27 cellular contexts compared by ENCODE assay signal in the genomic region with DNA sequence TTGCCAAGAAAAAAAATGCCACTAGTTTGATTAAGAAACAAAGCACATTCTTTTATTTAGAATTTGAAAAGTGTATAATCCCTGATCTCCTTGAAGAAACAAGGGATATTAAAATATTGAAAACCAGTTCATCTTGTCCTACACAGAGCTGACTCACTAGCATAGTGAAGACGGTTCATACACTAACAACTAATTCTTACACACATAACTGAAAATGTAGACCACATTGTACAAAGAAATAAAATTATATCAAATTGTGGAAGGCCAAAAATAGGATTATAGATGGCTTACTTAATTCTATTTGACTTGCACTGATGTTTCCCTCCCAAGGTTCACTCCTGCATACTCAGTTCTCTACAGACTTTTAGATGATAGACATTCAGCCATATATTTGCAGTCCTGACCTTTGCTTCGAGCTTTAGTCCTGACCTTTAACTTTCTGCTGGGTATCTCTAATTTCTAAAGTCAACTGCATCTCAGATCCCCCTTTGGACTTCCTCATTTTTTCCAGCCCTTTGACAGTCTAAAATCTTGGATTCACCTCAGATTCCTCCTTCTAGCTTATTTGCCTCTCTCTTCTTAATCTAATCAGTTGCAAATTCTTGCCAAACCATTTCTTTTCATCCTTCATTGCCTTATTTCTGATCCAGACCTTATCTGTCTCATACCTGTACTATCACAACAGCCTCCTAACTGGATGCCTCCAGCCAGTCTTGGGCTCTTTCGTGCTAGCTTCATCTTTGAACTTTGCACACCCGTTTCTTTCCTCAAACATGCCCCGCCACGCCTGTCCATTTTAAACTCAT. TPM values are rescaled to one million over a fixed set of nuclear protein-coding genes. Genes with fewer than 3 reads are reported as not detected.
DNase-seq lines count a peak whose midpoint lies in the region; ATAC-seq and TF ChIP-seq lines count a peak whose summit lies in the region.
"Had no signal": no experiment of that assay in that cellular context is flagged by ENCODE, and none has a peak within 500 bp of the region (broad histone marks: within the 10 kb centered on the region; RNA-seq: fewer than 3 reads in every experiment).

No MANE protein-coding gene starts in this region.

- H3K4me3 ChIP-seq in hepatocyte (no peak overlapping the region), stomach (no peak overlapping the region)
- H3K4me3 ChIP-seq: lung, Peyer's patch, SJCRH30, skin epidermis, tibial artery had no signal

- H2AFZ ChIP-seq in hepatocyte, result no peak overlapping the region

- H3K36me3 Mint-ChIP-seq in T-helper 17 cell (ENCODE audit: low read depth), result no peaks in the 10 kb centered on the region
- H3K36me3 Mint-ChIP-seq in stimulated activated memory B cell treated with anti-CD40 and anti-IgM and Interleukin-4, amounts not matched to agents 10 μg/mL and 1 μg/mL and 100 μg/mL, for 72 hours, result no peaks in the 10 kb centered on the region
- no peaks in the 10 kb centered on the region for H3K36me3 Mint-ChIP-seq in activated naive CD4-positive, alpha-beta T cell treated with anti-CD3 and anti-CD28 coated beads, Interleukin-2, amount 10 ng/mL, durations not matched to agents 7 days and 5 days

- H4K20me1 ChIP-seq in hepatocyte (ENCODE audit: insufficient read depth, poor library complexity, severe bottlenecking), result no peaks in the 10 kb centered on the region

- H3K4me3 Mint-ChIP-seq in T-helper 17 cell, result peak overlapping the region; percentile 0
- H3K4me3 Mint-ChIP-seq in stimulated activated memory B cell treated with anti-CD40 and anti-IgM and Interleukin-4, amounts not matched to agents 10 μg/mL and 1 μg/mL and 100 μg/mL, for 72 hours, result no peak overlapping the region
- H3K4me3 Mint-ChIP-seq in activated naive CD4-positive, alpha-beta T cell treated with anti-CD3 and anti-CD28 coated beads, Interleukin-2, amount 10 ng/mL, durations not matched to agents 7 days and 5 days, result no peak overlapping the region
- H3K4me3 Mint-ChIP-seq: activated T-cell treated with anti-CD3 and anti-CD28 coated beads, Interleukin-2, amount 50 U/mL, for 4 hours; endodermal cell had no signal

- no peaks in the 10 kb centered on the region for H3K9me2 ChIP-seq in hepatocyte (replicated peaks; ENCODE audit: insufficient read depth)

- 53% methylated on average over 6 of the region's 6 CpGs for WGBS in hepatocyte (ENCODE audit: low lambda C conversion rate, missing lambda C conversion rate)
- 50 to 63% (median 58%) methylated on average over 6 of the region's 6 CpGs for WGBS in stomach, 5 donors

- CTCF ChIA-PET in activated naive CD4-positive, alpha-beta T cell treated with anti-CD3 and anti-CD28 coated beads, Interleukin-2, amount 10 ng/mL, durations not matched to agents 7 days and 5 days (lab: Charles Lee), result interaction anchor here (1.3 kb wide), 1 partner anchor 21 kb away, joined by 3 read pairs; no protein-coding TSS in a partner anchor

- peaks cover 6% of the 10 kb centered on the region for H3K27me3 Mint-ChIP-seq in T-helper 17 cell
- peaks cover 27% of the 10 kb centered on the region for H3K27me3 Mint-ChIP-seq in stimulated activated memory B cell treated with anti-CD40 and anti-IgM and Interleukin-4, amounts not matched to agents 10 μg/mL and 1 μg/mL and 100 μg/mL, for 72 hours
- H3K27me3 Mint-ChIP-seq in activated naive CD4-positive, alpha-beta T cell treated with anti-CD3 and anti-CD28 coated beads, Interleukin-2, amount 10 ng/mL, durations not matched to agents 7 days and 5 days, result peaks cover 50% of the 10 kb centered on the region

- DNase-seq in GM03348 (ENCODE audit: low spot score), result peak; percentile 47
- no peak for DNase-seq in T-helper 17 cell
- peak; percentile 40 for DNase-seq in hepatocyte (ENCODE audit: low spot score)
- DNase-seq in activated naive CD4-positive, alpha-beta T cell treated with anti-CD3 and anti-CD28 coated beads, Interleukin-2, amount 10 ng/mL, durations not matched to agents 7 days and 5 days, result no peak
- DNase-seq in stomach, result no peak
- DNase-seq: activated CD4-positive, alpha-beta T cell treated with anti-CD3 and anti-CD28 coated beads, Interleukin-2, amount 50 U/mL, for 1 hour; activated CD4-positive, CD25-positive, alpha-beta regulatory T cell; activated gamma-delta T cell treated with Interleukin-2 at 50 U/mL for 16 hours; activated T-cell treated with anti-CD3 and anti-CD28 coated beads, Interleukin-2, amount 50 U/mL, for 4 hours; dermis blood vessel endothelial cell; endodermal cell; hippocampal formation; NCI-H1417; NCI-H2029; NCI-H524 treated with DMSO at 0.1 percent for 48 hours; NK-92 treated with Interleukin-12 subunit alpha and Interleukin-12 subunit beta, amount 100 ng/mL, for 24 hours; Peyer's patch; retina; SJCRH30; stimulated activated naive CD8-positive, alpha-beta T cell treated with anti-CD3 and anti-CD28 coated beads, Interleukin-15, Interleukin-2, amounts not matched to agents 100 U/mL and 50 U/mL, for 24 hours; SW 1271; tibial artery had no signal

- H3K27me3 ChIP-seq in hepatocyte, result no peaks in the 10 kb centered on the region
- H3K27me3 ChIP-seq in stomach, result peaks cover 0 to 23% (median 0%) of the 10 kb centered on the region in 3 donors
- H3K27me3 ChIP-seq: SJCRH30, tibial artery had no signal

- H3K4me2 ChIP-seq in hepatocyte, result peak overlapping the region; percentile 46

- H3K27ac ChIP-seq in hepatocyte (no peak overlapping the region), stomach (no peak overlapping the region)
- H3K27ac ChIP-seq: Peyer's patch, SJCRH30, tibial artery had no signal

- no peaks in the 10 kb centered on the region for H3K79me2 ChIP-seq in hepatocyte

- H3K36me3 ChIP-seq in hepatocyte (replicated peaks; ENCODE audit: insufficient read depth, low read depth), result no peaks in the 10 kb centered on the region
- H3K36me3 ChIP-seq in stomach, result no peaks in the 10 kb centered on the region
- H3K36me3 ChIP-seq: Peyer's patch, SJCRH30, tibial artery had no signal

- TF ChIP-seq POLR2A in stomach (IDR thresholded peaks at IDR 0.05), result no peak

- intact Hi-C loops in stomach (cut with DNase I; ENCODE audit: low total_unique reads), result loop anchor here (5.0 kb wide), 1 partner anchor 158 kb away; no protein-coding TSS in a partner anchor

- H3K27ac Mint-ChIP-seq in T-helper 17 cell, result no peak overlapping the region
- H3K27ac Mint-ChIP-seq in stimulated activated memory B cell treated with anti-CD40 and anti-IgM and Interleukin-4, amounts not matched to agents 10 μg/mL and 1 μg/mL and 100 μg/mL, for 72 hours, result no peak overlapping the region
- no peak overlapping the region for H3K27ac Mint-ChIP-seq in activated naive CD4-positive, alpha-beta T cell treated with anti-CD3 and anti-CD28 coated beads, Interleukin-2, amount 10 ng/mL, durations not matched to agents 7 days and 5 days
- H3K27ac Mint-ChIP-seq: endodermal cell had no signal

- no peak for TF ChIP-seq CTCF in hepatocyte (IDR thresholded peaks at IDR 0.05; ENCODE audit: poor library complexity)
- TF ChIP-seq CTCF in stomach (IDR thresholded peaks at IDR 0.05), result no peak

- ATAC-seq in T-helper 17 cell (no peak), GM18519 (IDR thresholded peaks at IDR 0.05; ENCODE audit: low FRiP score, unreplicated experiment) (no peak)
- peak; percentile 32 for ATAC-seq in stimulated activated memory B cell treated with anti-CD40 and anti-IgM and Interleukin-4, amounts not matched to agents 10 μg/mL and 1 μg/mL and 100 μg/mL, for 72 hours
- ATAC-seq: activated T-cell treated with anti-CD3 and anti-CD28 coated beads, Interleukin-2, amount 50 U/mL, for 4 hours; HCT116; stimulated activated naive CD8-positive, alpha-beta T cell treated with anti-CD3 and anti-CD28 coated beads, Interleukin-15, Interleukin-2, amounts not matched to agents 100 U/mL and 50 U/mL, for 24 hours had no signal

- peaks cover 12% of the 10 kb centered on the region for H3K4me1 Mint-ChIP-seq in T-helper 17 cell
- no peaks in the 10 kb centered on the region for H3K4me1 Mint-ChIP-seq in stimulated activated memory B cell treated with anti-CD40 and anti-IgM and Interleukin-4, amounts not matched to agents 10 μg/mL and 1 μg/mL and 100 μg/mL, for 72 hours
- peaks cover 2% of the 10 kb centered on the region for H3K4me1 Mint-ChIP-seq in activated naive CD4-positive, alpha-beta T cell treated with anti-CD3 and anti-CD28 coated beads, Interleukin-2, amount 10 ng/mL, durations not matched to agents 7 days and 5 days

- peaks cover 3% of the 10 kb centered on the region for H3K4me1 ChIP-seq in hepatocyte (ENCODE audit: insufficient read depth)
- H3K4me1 ChIP-seq in stomach, result peaks cover 0 to 11% (median 8%) of the 10 kb centered on the region in 4 donors
- H3K4me1 ChIP-seq: SJCRH30 had no signal

- H3K9me3 Mint-ChIP-seq in stimulated activated memory B cell treated with anti-CD40 and anti-IgM and Interleukin-4, amounts not matched to agents 10 μg/mL and 1 μg/mL and 100 μg/mL, for 72 hours, result peaks cover 3% of the 10 kb centered on the region
- peaks cover 2% of the 10 kb centered on the region for H3K9me3 Mint-ChIP-seq in activated naive CD4-positive, alpha-beta T cell treated with anti-CD3 and anti-CD28 coated beads, Interleukin-2, amount 10 ng/mL, durations not matched to agents 7 days and 5 days
- H3K9me3 Mint-ChIP-seq: activated T-cell treated with anti-CD3 and anti-CD28 coated beads, Interleukin-2, amount 50 U/mL, for 4 hours had no signal

- H3K9me3 ChIP-seq in T-helper 17 cell (ENCODE audit: control insufficient read depth, low read length, poor library complexity, severe bottlenecking) (no peaks in the 10 kb centered on the region), hepatocyte (ENCODE audit: low read depth) (no peaks in the 10 kb centered on the region), stomach (no peaks in the 10 kb centered on the region)
- H3K9me3 ChIP-seq: Peyer's patch, SJCRH30, tibial artery had no signal

- no peak for TF ChIP-seq EP300 in stomach (IDR thresholded peaks at IDR 0.05)

RNA-seq across cellular contexts. Expression of a gene that starts 4.5 kb away (rescaled TPM):
- total RNA-seq in T-helper 17 cell (1 to 10 TPM; 5.8 to 6.3 TPM), hepatocyte (24.7 and 28.6 TPM in 2 replicates), stomach (10 to 100 TPM; 30.9 to 59.1 (median 35.4) TPM)
- polyA plus RNA-seq in hepatocyte (16.1 and 19.3 TPM in 2 replicates), stomach (1 to 10 TPM; 2.6 to 6.0 (median 4.9) TPM)

Comparison
In these comparisons a context has a peak if more than half of its experiments do, and no peak if none do; other contexts are left out.
1. DNase-seq: peak in GM03348 (single experiment) and hepatocyte (single experiment); none in T-helper 17 cell (0 of 3), activated naive CD4-positive, alpha-beta T cell treated with anti-CD3 and anti-CD28 coated beads, Interleukin-2, amount 10 ng/mL, durations not matched to agents 7 days and 5 days (single experiment) and stomach (single experiment).